8 cellular contexts compared by ENCODE assay signal in genomic region chr13:31930901-31931522, GRCh38.
A peak's percentile ranks its signal among the peaks of the same experiment; 100 is the strongest.
DNase-seq lines count a peak whose midpoint lies in the region; ATAC-seq and TF ChIP-seq lines count a peak whose summit lies in the region.

No MANE protein-coding gene starts in this region.

- H3K4me1 Mint-ChIP-seq in activated naive CD8-positive, alpha-beta T cell treated with anti-CD3 and anti-CD28 coated beads, Interleukin-2, amount 50 U/mL, for 24 hours = no peaks in the 10 kb centered on the region

- peaks cover 7% of the 10 kb centered on the region for H3K27me3 Mint-ChIP-seq in activated naive CD8-positive, alpha-beta T cell treated with anti-CD3 and anti-CD28 coated beads, Interleukin-2, amount 50 U/mL, for 24 hours

- H3K27me3 ChIP-seq in upper lobe of left lung = no peaks in the 10 kb centered on the region

- H3K4me1 ChIP-seq in upper lobe of left lung = peaks cover 6 to 12% (median 6%) of the 10 kb centered on the region in 4 donors

- no peak overlapping the region for H3K27ac Mint-ChIP-seq in activated naive CD8-positive, alpha-beta T cell treated with anti-CD3 and anti-CD28 coated beads, Interleukin-2, amount 50 U/mL, for 24 hours

- 74 to 80% methylated on average over 3 of the region's 3 CpGs for WGBS in upper lobe of left lung, 2 donors

- TF ChIP-seq EP300 in upper lobe of left lung (IDR thresholded peaks at IDR 0.05) = no peak

- no peak for TF ChIP-seq CTCF in GM12864 (IDR thresholded peaks at IDR 0.05; ENCODE audit: low read depth, low read length, missing control alignments)
- no peak for TF ChIP-seq CTCF in upper lobe of left lung (IDR thresholded peaks at IDR 0.05)

- TF ChIP-seq POLR2A in upper lobe of left lung (IDR thresholded peaks at IDR 0.05) = no peak

- H3K9me3 Mint-ChIP-seq in activated naive CD8-positive, alpha-beta T cell treated with anti-CD3 and anti-CD28 coated beads, Interleukin-2, amount 50 U/mL, for 24 hours = no peaks in the 10 kb centered on the region

- no peaks in the 10 kb centered on the region for H3K36me3 ChIP-seq in upper lobe of left lung

- H3K4me3 ChIP-seq in GM12864 (ENCODE audit: low read depth, low read length) (no peak overlapping the region), upper lobe of left lung (no peak overlapping the region)

- no peaks in the 10 kb centered on the region for H3K36me3 Mint-ChIP-seq in activated naive CD8-positive, alpha-beta T cell treated with anti-CD3 and anti-CD28 coated beads, Interleukin-2, amount 50 U/mL, for 24 hours (ENCODE audit: low read depth)

- peak; percentile 98 for ATAC-seq in GM19455 (IDR thresholded peaks at IDR 0.05; ENCODE audit: unreplicated experiment)
- peak; percentile 97 for ATAC-seq in HG03280 (IDR thresholded peaks at IDR 0.05; ENCODE audit: unreplicated experiment)
- ATAC-seq in activated naive CD8-positive, alpha-beta T cell treated with anti-CD3 and anti-CD28 coated beads, Interleukin-2, amount 50 U/mL, for 24 hours = peak; percentile 57
- ATAC-seq in upper lobe of left lung (ENCODE audit: low FRiP score in 2 of 2) = no peak

- no peak overlapping the region for H3K27ac ChIP-seq in upper lobe of left lung

- H3K9me3 ChIP-seq in upper lobe of left lung = no peaks in the 10 kb centered on the region

- DNase-seq in GM12864 (ENCODE audit: low read depth) (peak; percentile 40), upper lobe of left lung (no peak), NCI-H1092 treated with DMSO at 0.1 percent for 48 hours (lab: John Stamatoyannopoulos, UW) (no peak), NCI-H1105 (lab: John Stamatoyannopoulos, UW) (no peak), NCI-H345 treated with DMSO at 0.1 percent for 48 hours (lab: John Stamatoyannopoulos, UW; ENCODE audit: unreplicated experiment) (no peak)
- no peak for DNase-seq in activated naive CD8-positive, alpha-beta T cell treated with anti-CD3 and anti-CD28 coated beads, Interleukin-2, amount 50 U/mL, for 24 hours

- H3K4me3 Mint-ChIP-seq in activated naive CD8-positive, alpha-beta T cell treated with anti-CD3 and anti-CD28 coated beads, Interleukin-2, amount 50 U/mL, for 24 hours = no peak overlapping the region

Comparison
In these comparisons a context has a peak if more than half of its experiments do, and no peak if none do; other contexts are left out.
1. ATAC-seq: peak in GM19455 (single experiment), HG03280 (single experiment) and activated naive CD8-positive, alpha-beta T cell treated with anti-CD3 and anti-CD28 coated beads, Interleukin-2, amount 50 U/mL, for 24 hours (single experiment); none in upper lobe of left lung (0 of 2).